13 cellular contexts compared by ENCODE assay signal in genomic region chr3:14411988-14412387, GRCh38. TPM values are rescaled to one million over a fixed set of nuclear protein-coding genes. Genes with fewer than 3 reads are reported as not detected.
DNase-seq lines count a peak whose midpoint lies in the region; ATAC-seq and TF ChIP-seq lines count a peak whose summit lies in the region.
"Had no signal": no experiment of that assay in that cellular context is flagged by ENCODE, and none has a peak within 500 bp of the region (broad histone marks: within the 10 kb centered on the region; RNA-seq: fewer than 3 reads in every experiment).

No MANE protein-coding gene starts in this region.

- H3K4me3 ChIP-seq in fibroblast of villous mesenchyme (ENCODE audit: low read depth, low read length) (no peak overlapping the region), spleen (peak overlapping the region in 1 of 8 donors; percentile 44)
- H3K4me3 ChIP-seq: Peyer's patch had no signal

- no peak for ATAC-seq in HG02759 (IDR thresholded peaks at IDR 0.05; ENCODE audit: unreplicated experiment)
- ATAC-seq: activated naive CD8-positive, alpha-beta T cell treated with anti-CD3 and anti-CD28 coated beads, Interleukin-2, amount 50 U/mL, for 24 hours; naive thymus-derived CD8-positive, alpha-beta T cell had no signal

- intact Hi-C loops in spleen (cut with DNase I; ENCODE audit: low total_unique reads) = no loop called here

- TF ChIP-seq POLR2A in spleen (IDR thresholded peaks at IDR 0.05) = no peak

- H3K4me1 ChIP-seq in spleen = peaks cover 15 to 100% (median 70%) of the 10 kb centered on the region in 6 donors

- no peaks in the 10 kb centered on the region for H3K27me3 ChIP-seq in spleen (replicated peaks in 1 of 7)
- H3K27me3 ChIP-seq: Peyer's patch had no signal

- peaks cover 0 to 79% (median 18%) of the 10 kb centered on the region in 6 donors for H3K36me3 ChIP-seq in spleen

- DNase-seq in ELR (ENCODE audit: low read depth) (peak; percentile 44), RKO (ENCODE audit: low spot score) (peak; percentile 21), fibroblast of villous mesenchyme (ENCODE audit: low read depth) (no peak), spleen (no peak), epidermal melanocyte (ENCODE audit: insufficient read length, low spot score) (no peak)
- DNase-seq in activated CD4-positive, alpha-beta T cell treated with anti-CD3 and anti-CD28 coated beads, Interleukin-2, amount 50 U/mL, for 4 hours = no peak
- DNase-seq: activated naive CD8-positive, alpha-beta T cell treated with anti-CD3 and anti-CD28 coated beads, Interleukin-2, amount 50 U/mL, for 24 hours; Caco-2; naive thymus-derived CD8-positive, alpha-beta T cell; NCI-H446; Peyer's patch; T1000 had no signal

- TF ChIP-seq CTCF in fibroblast of villous mesenchyme (IDR thresholded peaks at IDR 0.05; ENCODE audit: insufficient read depth, low read depth, low read length) (peak; percentile 31), spleen (IDR thresholded peaks at IDR 0.05 in 8 of 11, conservative IDR thresholded peaks at IDR 0.05 in 3 of 11) (no peak)

- H3K9me3 ChIP-seq in spleen = no peaks in the 10 kb centered on the region
- H3K9me3 ChIP-seq: Caco-2, Peyer's patch had no signal

- 90 to 94% (median 92%) methylated on average over 7 of the region's 7 CpGs for WGBS in spleen, 5 donors

- peak overlapping the region in 5 of 8 donors; percentile 70 to 90 (median 88) for H3K27ac ChIP-seq in spleen
- H3K27ac ChIP-seq: Peyer's patch had no signal

RNA-seq across cellular contexts. Expression of gene SLC6A6, which starts 9.6 kb away (rescaled TPM):
- total RNA-seq in fibroblast of villous mesenchyme = 33.2 and 36.1 TPM in 2 replicates
- 100 to 1,000 TPM in 6 of 7 donors, 10 to 100 TPM in 1; 75.4 to 150 (median 128) TPM for total RNA-seq in spleen
- polyA plus RNA-seq in spleen = 10 to 100 TPM in 1 of 3 donors, 1 to 10 TPM in 2; 3.4 to 14.2 (median 3.9) TPM

Comparison
In these comparisons a context has a peak if more than half of its experiments do, and no peak if none do; other contexts are left out.
1. DNase-seq: peak in ELR (single experiment) and RKO (single experiment); none in fibroblast of villous mesenchyme (single experiment), spleen (single experiment), activated CD4-positive, alpha-beta T cell treated with anti-CD3 and anti-CD28 coated beads, Interleukin-2, amount 50 U/mL, for 4 hours (0 of 2) and epidermal melanocyte (single experiment).